Comparison of ENCODE assay signal across 10 cellular contexts in genomic region chr2:144213797-144214196, GRCh38.
A peak's percentile ranks its signal among the peaks of the same experiment; 100 is the strongest.
DNase-seq lines count a peak whose midpoint lies in the region; ATAC-seq, FAIRE-seq and TF ChIP-seq lines count a peak whose summit lies in the region.
"Had no signal": no experiment of that assay in that cellular context is flagged by ENCODE, and none has a peak within 500 bp of the region (broad histone marks: within the 10 kb centered on the region; RNA-seq: fewer than 3 reads in every experiment).

No MANE protein-coding gene starts in this region.

- RAD21 ChIA-PET in GM12878 (lab: Charles Lee; ENCODE audit: unreplicated experiment): interaction anchor here (0.7 to 2.8 kb wide), 9 partner anchors 17 to 648 kb away, joined by 3 to 9 read pairs (median 3); no protein-coding TSS in a partner anchor

- whole genome bisulfite sequencing in GM12878 (ENCODE audit: insufficient coverage, insufficient replicate concordance, low lambda C conversion rate, missing lambda C conversion rate): 0% methylated on average over 2 of the region's 2 CpGs

- H3K4me2 ChIP-seq in GM12878 (ENCODE audit: control insufficient read depth, insufficient read depth): peak overlapping the region; percentile 69

- ATAC-seq in GM18858 (IDR thresholded peaks at IDR 0.05; ENCODE audit: unreplicated experiment): peak; percentile 88
- ATAC-seq in GM21423 (IDR thresholded peaks at IDR 0.05; ENCODE audit: unreplicated experiment): peak; percentile 84
- ATAC-seq in HG03139 (IDR thresholded peaks at IDR 0.05; ENCODE audit: unreplicated experiment): peak; percentile 75
- peak; percentile 93 for ATAC-seq in GM12878

- intact Hi-C loops in GM12878 (cut with micrococcal nuclease; ENCODE audit: unreplicated experiment): no loop called here

- FAIRE-seq in GM12878 (lab: Jason Lieb, UNC): peak; percentile 52

- H3K4me3 ChIP-seq in GM12878: no peak overlapping the region
- H3K4me3 ChIP-seq: right atrium auricular region had no signal

- H3K79me2 ChIP-seq in GM12878 (ENCODE audit: control insufficient read depth, insufficient read depth, low read length): no peaks in the 10 kb centered on the region

- TF ChIP-seq POLR2A in GM12878 (IDR thresholded peaks at IDR 0.05; ENCODE audit: low read depth, low read length): no peak

- CTCF ChIA-PET in GM12878 (lab: Yijun Ruan, JAX): interaction anchor here (1.3 kb wide), 2 partner anchors 25 to 28 kb away, joined by 3 read pairs; no protein-coding TSS in a partner anchor

- no peak for TF ChIP-seq RAD21 in GM12878 (IDR thresholded peaks at IDR 0.05; ENCODE audit: insufficient read depth, low read depth, low read length)

- DNase-seq in GM12878 (ENCODE audit: low read depth, low spot score): peak; percentile 77
- DNase-seq in NCI-H1092 treated with DMSO at 0.1 percent for 48 hours (lab: John Stamatoyannopoulos, UW): no peak
- DNase-seq in KG1 (lab: John Stamatoyannopoulos, UW): no peak
- DNase-seq in stimulated activated CD8-positive, alpha-beta memory T cell treated with anti-CD3 and anti-CD28 coated beads, Interleukin-4, amount 100 ng/mL, for 48 hours: no peak
- DNase-seq in effector CD8-positive, alpha-beta T cell (lab: John Stamatoyannopoulos, UW): no peak
- DNase-seq: Kasumi-1 had no signal

- peak overlapping the region; percentile 45; the same call in 1 of the 2 replicates for H2AFZ ChIP-seq in GM12878 (ENCODE audit: control insufficient read depth, low read depth, low read length)

- no peak overlapping the region for H3K27ac ChIP-seq in GM12878 (ENCODE audit: control insufficient read depth, insufficient read depth)
- H3K27ac ChIP-seq: right atrium auricular region had no signal

- H3K9ac ChIP-seq in GM12878 (ENCODE audit: control insufficient read depth, insufficient read depth, low read length): no peak overlapping the region

- TF ChIP-seq EP300 in GM12878 (IDR thresholded peaks at IDR 0.05; ENCODE audit: borderline replicate concordance in 1 of 2, control insufficient read depth in 1 of 2, low read depth in 2 of 2, low read length in 2 of 2): peak; percentile 39 to 65; a peak in 2 of 4 replicates

- no peaks in the 10 kb centered on the region for H3K36me3 ChIP-seq in GM12878 (ENCODE audit: control insufficient read depth in 2 of 2, insufficient read depth in 2 of 2, low read length in 1 of 2)
- H3K36me3 ChIP-seq: right atrium auricular region had no signal

- no peaks in the 10 kb centered on the region for H3K27me3 ChIP-seq in GM12878 (replicated peaks in 1 of 2; ENCODE audit: control insufficient read depth in 2 of 2, insufficient read depth in 2 of 2, low read length in 1 of 2)
- H3K27me3 ChIP-seq: right atrium auricular region had no signal

- no peaks in the 10 kb centered on the region for H4K20me1 ChIP-seq in GM12878 (ENCODE audit: control insufficient read depth, insufficient read depth)

- H3K9me3 ChIP-seq in GM12878 (replicated peaks; ENCODE audit: control insufficient read depth, insufficient read depth, low read length): no peaks in the 10 kb centered on the region
- H3K9me3 ChIP-seq: right atrium auricular region had no signal

- no TSS peak for BruUV-seq in GM12878 (replicated peaks; lab: Mats Ljungman, UMichigan)

- SMC1A ChIA-PET in GM12878 (lab: Charles Lee; ENCODE audit: uncharacterized antibody, unreplicated experiment): interaction anchor here (0.7 to 8.2 kb wide), 7 partner anchors 15 to 181 kb away, joined by 3 to 68 read pairs (median 5); no protein-coding TSS in a partner anchor

- peaks cover 28% of the 10 kb centered on the region for H3K4me1 ChIP-seq in GM12878 (ENCODE audit: control insufficient read depth, insufficient read depth, low read length)

- TF ChIP-seq CTCF in GM12878 (IDR thresholded peaks at IDR 0.05 in 2 of 3, conservative IDR thresholded peaks at IDR 0.05 in 1 of 3; ENCODE audit: control insufficient read depth in 2 of 3, extremely low read depth in 1 of 3, insufficient read depth in 1 of 3, low read depth in 3 of 3, low read length in 3 of 3): no peak

- in situ Hi-C loops in GM12878 (cut with MboI): no loop called here

- POLR2A ChIA-PET in GM12878 (lab: Charles Lee): no interaction called here

TF ChIP-seq in GM12878, 131 proteins besides CTCF, POLR2A, EP300 and RAD21 (continues in another document):
- no peak for TF ChIP-seq E2F8 (IDR thresholded peaks at IDR 0.05; ENCODE audit: low read depth, partially characterized antibody)
- no peak for TF ChIP-seq KLF5 (IDR thresholded peaks at IDR 0.05; ENCODE audit: partially characterized antibody)
- peak; percentile 96 for TF ChIP-seq MEF2B (IDR thresholded peaks at IDR 0.05; ENCODE audit: partially characterized antibody, poor library complexity, severe bottlenecking)
- no peak for TF ChIP-seq SP1 (IDR thresholded peaks at IDR 0.05; ENCODE audit: low read depth, low read length)
- TF ChIP-seq USF2 (IDR thresholded peaks at IDR 0.05; ENCODE audit: borderline replicate concordance, low read depth, low read length): no peak
- TF ChIP-seq SREBF2 (IDR thresholded peaks at IDR 0.05; ENCODE audit: low read length): no peak
- TF ChIP-seq SIN3A (IDR thresholded peaks at IDR 0.05; ENCODE audit: low read depth, low read length): no peak
- TF ChIP-seq ZNF217 (IDR thresholded peaks at IDR 0.05): peak; percentile 100
- no peak for TF ChIP-seq ATF3 (IDR thresholded peaks at IDR 0.05; ENCODE audit: borderline replicate concordance, extremely low read depth, low read depth, low read length)
- peak; percentile 46 to 60; a peak in 3 of 4 replicates for TF ChIP-seq BHLHE40 (IDR thresholded peaks at IDR 0.05; ENCODE audit: borderline replicate concordance in 1 of 2, low read depth in 2 of 2, low read length in 1 of 2)
- TF ChIP-seq IRF5 (IDR thresholded peaks at IDR 0.05; ENCODE audit: borderline replicate concordance): no peak
- no peak for TF ChIP-seq ZNF274 (IDR thresholded peaks at IDR 0.05; ENCODE audit: insufficient read depth, insufficient read length)
- 0 out of 3 replicates have a peak, but pooled peaks have one; percentile 36 for TF ChIP-seq POU2F2 (IDR thresholded peaks at IDR 0.05; ENCODE audit: borderline replicate concordance, low read depth, low read length)
- TF ChIP-seq EED (IDR thresholded peaks at IDR 0.05; ENCODE audit: low read depth): 0 out of 2 replicates have a peak, but pooled peaks have one; percentile 38
- TF ChIP-seq IKZF2 (IDR thresholded peaks at IDR 0.05): peak; percentile 64 to 68; a peak in 2 of 4 replicates
- no peak for TF ChIP-seq SUPT20H (IDR thresholded peaks at IDR 0.05; ENCODE audit: borderline replicate concordance, control insufficient read depth, low read depth, low read length)
- peak; percentile 78 for TF ChIP-seq IKZF1 (conservative IDR thresholded peaks at IDR 0.05)
- TF ChIP-seq ZZZ3 (IDR thresholded peaks at IDR 0.05; ENCODE audit: control insufficient read depth, insufficient read length, low read depth): no peak
- no peak for TF ChIP-seq HDGF (IDR thresholded peaks at IDR 0.05)
